In genomic region chr14:56534656-56535055, GRCh38 we compare ENCODE assay signal across 6 cellular contexts.
"Had no signal": no experiment of that assay in that cellular context is flagged by ENCODE, and none has a peak within 500 bp of the region (broad histone marks: within the 10 kb centered on the region; RNA-seq: fewer than 3 reads in every experiment).

No MANE protein-coding gene starts in this region.

- H3K9me3 Mint-ChIP-seq: IgD-negative memory B cell had no signal

- H3K4me3 ChIP-seq: K562 had no signal

- ATAC-seq: HepG2, K562 had no signal

- H3K4me1 Mint-ChIP-seq: IgD-negative memory B cell had no signal

- FAIRE-seq: HepG2, K562 had no signal

- H3K27ac Mint-ChIP-seq: IgD-negative memory B cell had no signal

- H3K27ac ChIP-seq: HL-60 had no signal

- DNase-seq: IMR-90, KBM-7 had no signal

- H3K4me3 Mint-ChIP-seq: IgD-negative memory B cell had no signal
